In genomic region chr1:225777583-225778411, GRCh38 we compare ENCODE assay signal across 1 cellular context.
TF ChIP-seq lines count a peak whose summit lies in the region.

TSS of gene SRP9 (plus strand) at chr1:225777826. CDS start at chr1:225777941, 115 bp downstream.

TF ChIP-seq in K562, 482 proteins besides CTCF, POLR2A, EP300 and RAD21 (continued from another document and continues in another):
- TF ChIP-seq SMAD1 (IDR thresholded peaks at IDR 0.05; ENCODE audit: low read depth, low read length, partially characterized antibody) (peak; percentile 50), CXXC5 (CRISPR knock-in tag; IDR thresholded peaks at IDR 0.05) (peak; percentile 93), ATF4 (CRISPR knock-in tag; IDR thresholded peaks at IDR 0.05) (peak; percentile 47; the same call in 1 of the 2 replicates), RB1 (IDR thresholded peaks at IDR 0.05; ENCODE audit: low read depth) (peak; percentile 90), ZNF431 (CRISPR knock-in tag; IDR thresholded peaks at IDR 0.05) (0 out of 2 replicates have a peak, but pooled peaks have one; percentile 21), HMGN3 (IDR thresholded peaks at IDR 0.05; ENCODE audit: borderline replicate concordance, extremely low read depth, insufficient read length, low read depth, low read length) (peak; percentile 95), RCOR1 (IDR thresholded peaks at IDR 0.05; ENCODE audit: borderline replicate concordance in 1 of 2, low read depth in 2 of 2, low read length in 2 of 2) (peak in 1 of 2 experiments; percentile 71; a peak in 1 of 4 replicates), ZNF830 (CRISPR knock-in tag; IDR thresholded peaks at IDR 0.05) (peak; percentile 87; the same call in 1 of the 2 replicates), ZNF395 (CRISPR knock-in tag; IDR thresholded peaks at IDR 0.05) (peak; percentile 75; the same call in 1 of the 2 replicates), SAP30 (IDR thresholded peaks at IDR 0.05; ENCODE audit: borderline replicate concordance, insufficient read depth, low read depth, low read length, poor library complexity, severe bottlenecking) (peak; percentile 63), EP400 (IDR thresholded peaks at IDR 0.05) (peak; percentile 99), ESRRA (IDR thresholded peaks at IDR 0.05; ENCODE audit: borderline replicate concordance, low read depth) (peak; percentile 93; the same call in 1 of the 2 replicates), BRCA1 (IDR thresholded peaks at IDR 0.05) (no peak), BRCA1 (CRISPR knock-in tag; IDR thresholded peaks at IDR 0.05) (no peak), ZHX1 (conservative IDR thresholded peaks at IDR 0.05; ENCODE audit: low read length) (peak; percentile 86; the same call in 1 of the 2 replicates), TEAD2 (tag; IDR thresholded peaks at IDR 0.05) (no peak), GTF2B (IDR thresholded peaks at IDR 0.05; ENCODE audit: extremely low read depth, insufficient read length) (no peak), CBX5 (IDR thresholded peaks at IDR 0.05; ENCODE audit: borderline replicate concordance, low read depth) (0 out of 2 replicates have a peak, but pooled peaks have one; percentile 57), ZNF12 (CRISPR knock-in tag; IDR thresholded peaks at IDR 0.05) (peak; percentile 73), AFF1 (IDR thresholded peaks at IDR 0.05; ENCODE audit: low read depth in 1 of 2, partially characterized antibody in 2 of 2) (peak in 1 of 2 experiments; percentile 59), HNRNPK (IDR thresholded peaks at IDR 0.05; ENCODE audit: low read depth, low read length, poor library complexity, severe bottlenecking) (no peak), ZNF274 (IDR thresholded peaks at IDR 0.05; ENCODE audit: borderline replicate concordance, low read depth, low read length) (no peak), TCFL5 (CRISPR knock-in tag; conservative IDR thresholded peaks at IDR 0.05) (no peak), NR3C1 (CRISPR knock-in tag; IDR thresholded peaks at IDR 0.05) (no peak), HMG20B (CRISPR knock-in tag; IDR thresholded peaks at IDR 0.05) (0 out of 2 replicates have a peak, but pooled peaks have one; percentile 3), RFX5 (IDR thresholded peaks at IDR 0.05; ENCODE audit: low read depth, low read length) (no peak), E2F1 (CRISPR knock-in tag; IDR thresholded peaks at IDR 0.05) (peak; percentile 73), NELFE (IDR thresholded peaks at IDR 0.05; ENCODE audit: insufficient read depth, insufficient read length) (no peak), TGIF2 (CRISPR knock-in tag; IDR thresholded peaks at IDR 0.05) (no peak), BRD9 (IDR thresholded peaks at IDR 0.05; ENCODE audit: low read depth, partially characterized antibody) (peak; percentile 83), NFXL1 (CRISPR knock-in tag; IDR thresholded peaks at IDR 0.05) (no peak), MTA2 (IDR thresholded peaks at IDR 0.05; ENCODE audit: low read depth) (no peak), TCF7L2 (IDR thresholded peaks at IDR 0.05; ENCODE audit: low read depth, low read length) (peak; percentile 15; the same call in 1 of the 2 replicates), PML (IDR thresholded peaks at IDR 0.05; ENCODE audit: low read length) (peak; percentile 77; the same call in 1 of the 2 replicates), ZNF280B (CRISPR knock-in tag; IDR thresholded peaks at IDR 0.05) (no peak), TCF3 (CRISPR knock-in tag; IDR thresholded peaks at IDR 0.05) (peak; percentile 51; the same call in 1 of the 2 replicates), CGGBP1 (CRISPR knock-in tag; IDR thresholded peaks at IDR 0.05) (peak; percentile 43; the same call in 1 of the 2 replicates), FIP1L1 (IDR thresholded peaks at IDR 0.05; ENCODE audit: low read depth, low read length, poor library complexity, severe bottlenecking) (peak; percentile 46), ZZZ3 (IDR thresholded peaks at IDR 0.05) (peak; percentile 86), SP1 (CRISPR knock-in tag; IDR thresholded peaks at IDR 0.05) (peak; percentile 99), SRSF3 (IDR thresholded peaks at IDR 0.05; ENCODE audit: insufficient read depth, low read length) (0 out of 2 replicates have a peak, but pooled peaks have one; percentile 42), ZEB2 (IDR thresholded peaks at IDR 0.05) (peak; percentile 5; the same call in 1 of the 2 replicates), DDX20 (tag; IDR thresholded peaks at IDR 0.05; ENCODE audit: low read depth) (no peak), ZNF263 (CRISPR knock-in tag; IDR thresholded peaks at IDR 0.05; ENCODE audit: borderline replicate concordance) (0 out of 2 replicates have a peak, but pooled peaks have one; percentile 35), ETV6 (IDR thresholded peaks at IDR 0.05; ENCODE audit: borderline replicate concordance in 1 of 2, low read depth in 2 of 2, low read length in 1 of 2) (no peak), ETV6 (CRISPR knock-in tag; IDR thresholded peaks at IDR 0.05; ENCODE audit: borderline replicate concordance) (0 out of 2 replicates have a peak, but pooled peaks have one; percentile 34), THRB (CRISPR knock-in tag; conservative IDR thresholded peaks at IDR 0.05) (0 out of 2 replicates have a peak, but pooled peaks have one; percentile 3), ZNF696 (CRISPR knock-in tag; conservative IDR thresholded peaks at IDR 0.05) (no peak), SOX6 (IDR thresholded peaks at IDR 0.05) (peak; percentile 83), HES1 (IDR thresholded peaks at IDR 0.05; ENCODE audit: low read depth) (peak; percentile 78), ELF2 (CRISPR knock-in tag; IDR thresholded peaks at IDR 0.05) (peak; percentile 74; the same call in 1 of the 2 replicates), HNRNPL (IDR thresholded peaks at IDR 0.05; ENCODE audit: low read depth, low read length) (peak; percentile 91), CREB1 (IDR thresholded peaks at IDR 0.05) (peak; percentile 52), CREB1 (CRISPR knock-in tag; IDR thresholded peaks at IDR 0.05) (peak; percentile 83), NFE2L1 (tag; IDR thresholded peaks at IDR 0.05; ENCODE audit: borderline replicate concordance, low read depth) (no peak)
